Comparison of ENCODE assay signal across 8 cellular contexts in the genomic region with DNA sequence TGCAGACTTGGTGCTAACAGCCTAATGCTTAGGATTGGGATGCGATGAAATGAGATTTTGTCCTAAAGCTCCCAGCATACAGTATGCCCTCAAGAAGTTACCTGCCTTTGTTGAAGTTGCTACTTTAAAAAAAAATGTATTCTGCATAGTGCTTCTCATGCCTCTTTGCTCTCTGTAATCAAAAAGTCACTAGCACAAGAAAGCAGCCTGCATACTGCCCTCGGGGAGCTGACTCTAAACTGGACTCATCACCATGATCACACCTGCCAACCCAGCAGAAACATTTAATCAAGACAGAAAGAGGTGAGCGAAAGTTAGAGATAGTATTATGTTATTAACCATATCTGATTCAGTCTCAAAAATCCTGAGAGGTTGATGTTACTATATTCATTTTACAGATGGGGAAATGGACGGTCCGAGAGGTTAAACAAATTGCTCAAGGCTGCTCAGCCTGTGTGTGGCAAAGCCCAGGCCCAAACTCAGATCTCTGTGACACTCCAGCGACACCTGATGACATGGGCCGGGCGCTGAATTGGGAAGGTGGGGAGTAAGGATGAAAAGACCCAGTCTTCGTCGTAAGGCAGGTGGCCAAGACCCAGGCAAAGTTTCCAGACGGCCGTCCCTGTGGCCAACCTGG. TPM values are rescaled to one million over a fixed set of nuclear protein-coding genes. Genes with fewer than 3 reads are reported as not detected.
DNase-seq lines count a peak whose midpoint lies in the region; ATAC-seq and TF ChIP-seq lines count a peak whose summit lies in the region.

No MANE protein-coding gene starts in this region.

- H3K27ac Mint-ChIP-seq in activated naive CD4-positive, alpha-beta T cell treated with anti-CD3 and anti-CD28 coated beads for 36 hours = no peak overlapping the region
- H3K27ac Mint-ChIP-seq in stimulated activated naive CD8-positive, alpha-beta T cell treated with anti-CD3 and anti-CD28 coated beads, Interleukin-15, amount 100 ng/mL, for 72 hours = peak overlapping the region; percentile 54 to 97

- H3K36me3 Mint-ChIP-seq in activated naive CD4-positive, alpha-beta T cell treated with anti-CD3 and anti-CD28 coated beads for 36 hours (ENCODE audit: low read depth) = peaks cover 10% of the 10 kb centered on the region

- H3K9me3 Mint-ChIP-seq in activated naive CD4-positive, alpha-beta T cell treated with anti-CD3 and anti-CD28 coated beads for 36 hours = no peaks in the 10 kb centered on the region
- no peaks in the 10 kb centered on the region for H3K9me3 Mint-ChIP-seq in stimulated activated naive CD8-positive, alpha-beta T cell treated with anti-CD3 and anti-CD28 coated beads, Interleukin-15, amount 100 ng/mL, for 72 hours

- H3K27me3 Mint-ChIP-seq in activated naive CD4-positive, alpha-beta T cell treated with anti-CD3 and anti-CD28 coated beads for 36 hours (ENCODE audit: low read depth) = peaks cover 11% of the 10 kb centered on the region
- peaks cover 10% of the 10 kb centered on the region for H3K27me3 Mint-ChIP-seq in stimulated activated naive CD8-positive, alpha-beta T cell treated with anti-CD3 and anti-CD28 coated beads, Interleukin-15, amount 100 ng/mL, for 72 hours

- peak; percentile 2 for ATAC-seq in stimulated activated naive CD8-positive, alpha-beta T cell treated with anti-CD3 and anti-CD28 coated beads, Interleukin-15, amount 100 ng/mL, for 72 hours
- ATAC-seq in left colon = no peak

- H3K4me3 ChIP-seq in LNCaP clone FGC (ENCODE audit: low read depth, low read length) (peak overlapping the region; percentile 45), fibroblast of mammary gland (ENCODE audit: control insufficient read depth, low read depth, low read length) (peak overlapping the region; percentile 43)

- intact Hi-C loops in activated naive CD4-positive, alpha-beta T cell treated with anti-CD3 and anti-CD28 coated beads for 36 hours (cut with micrococcal nuclease) = loop anchor here (1.0 kb wide), 6 partner anchors 14 to 297 kb away; no protein-coding TSS in a partner anchor
- intact Hi-C loops in left colon (cut with DNase I, micrococcal nuclease) = no loop called here

- peak overlapping the region; percentile 87 for H3K4me3 Mint-ChIP-seq in activated naive CD4-positive, alpha-beta T cell treated with anti-CD3 and anti-CD28 coated beads for 36 hours
- H3K4me3 Mint-ChIP-seq in stimulated activated naive CD8-positive, alpha-beta T cell treated with anti-CD3 and anti-CD28 coated beads, Interleukin-15, amount 100 ng/mL, for 72 hours = peak overlapping the region; percentile 92 to 98

- DNase-seq in activated naive CD4-positive, alpha-beta T cell treated with anti-CD3 and anti-CD28 coated beads for 36 hours = no peak
- DNase-seq in activated naive CD4-positive, alpha-beta T cell treated with anti-CD3 and anti-CD28 coated beads, Interleukin-2, amount 50 U/mL, for 16 hours = no peak
- no peak for DNase-seq in LNCaP clone FGC (ENCODE audit: low read depth)
- DNase-seq in fibroblast of mammary gland (ENCODE audit: low read depth) = no peak
- no peak for DNase-seq in stimulated activated naive CD8-positive, alpha-beta T cell treated with anti-CD3 and anti-CD28 coated beads, Interleukin-15, amount 100 ng/mL, for 72 hours
- DNase-seq in left colon = no peak
- DNase-seq in C1 segment of cervical spinal cord (lab: John Stamatoyannopoulos, UW) = no peak
- no peak for DNase-seq in kidney glomerular epithelial cell (lab: John Stamatoyannopoulos, UW)

- no peak for TF ChIP-seq CTCF in LNCaP clone FGC (IDR thresholded peaks at IDR 0.05; ENCODE audit: control insufficient read depth, extremely low read depth, insufficient read depth)
- no peak for TF ChIP-seq CTCF in fibroblast of mammary gland (conservative IDR thresholded peaks at IDR 0.05; ENCODE audit: control insufficient read depth, insufficient read depth, low read depth, low read length)

- H3K4me1 Mint-ChIP-seq in activated naive CD4-positive, alpha-beta T cell treated with anti-CD3 and anti-CD28 coated beads for 36 hours (ENCODE audit: low read depth) = peaks cover 38% of the 10 kb centered on the region
- H3K4me1 Mint-ChIP-seq in stimulated activated naive CD8-positive, alpha-beta T cell treated with anti-CD3 and anti-CD28 coated beads, Interleukin-15, amount 100 ng/mL, for 72 hours = peaks cover 69% of the 10 kb centered on the region

- CTCF ChIA-PET in activated naive CD4-positive, alpha-beta T cell treated with anti-CD3 and anti-CD28 coated beads for 36 hours (lab: Charles Lee) = interaction anchor here (0.8 to 3.0 kb wide), 14 partner anchors 21 to 221 kb away, joined by 3 to 14 read pairs (median 5); no protein-coding TSS in a partner anchor

RNA-seq across cellular contexts. Expression of gene BATF3, which starts 1.1 kb away (rescaled TPM):
- 10 to 100 TPM; 26.7 to 27.1 TPM for total RNA-seq in activated naive CD4-positive, alpha-beta T cell treated with anti-CD3 and anti-CD28 coated beads for 36 hours
- total RNA-seq in left colon = 1 to 10 TPM in 1 of 2 donors, under 1 TPM in 1; 0.92 to 1.1 TPM

Comparison
In these comparisons a context has a peak if more than half of its experiments do, and no peak if none do; other contexts are left out.
1. RNA of gene BATF3, which starts 1.1 kb away (total RNA-seq): 26.7 to 27.1 TPM in activated naive CD4-positive, alpha-beta T cell treated with anti-CD3 and anti-CD28 coated beads for 36 hours; 0.92 to 1.1 TPM in left colon; every median in the first group is over 10 times any median in the second.